8 cellular contexts compared by ENCODE assay signal in the genomic region with DNA sequence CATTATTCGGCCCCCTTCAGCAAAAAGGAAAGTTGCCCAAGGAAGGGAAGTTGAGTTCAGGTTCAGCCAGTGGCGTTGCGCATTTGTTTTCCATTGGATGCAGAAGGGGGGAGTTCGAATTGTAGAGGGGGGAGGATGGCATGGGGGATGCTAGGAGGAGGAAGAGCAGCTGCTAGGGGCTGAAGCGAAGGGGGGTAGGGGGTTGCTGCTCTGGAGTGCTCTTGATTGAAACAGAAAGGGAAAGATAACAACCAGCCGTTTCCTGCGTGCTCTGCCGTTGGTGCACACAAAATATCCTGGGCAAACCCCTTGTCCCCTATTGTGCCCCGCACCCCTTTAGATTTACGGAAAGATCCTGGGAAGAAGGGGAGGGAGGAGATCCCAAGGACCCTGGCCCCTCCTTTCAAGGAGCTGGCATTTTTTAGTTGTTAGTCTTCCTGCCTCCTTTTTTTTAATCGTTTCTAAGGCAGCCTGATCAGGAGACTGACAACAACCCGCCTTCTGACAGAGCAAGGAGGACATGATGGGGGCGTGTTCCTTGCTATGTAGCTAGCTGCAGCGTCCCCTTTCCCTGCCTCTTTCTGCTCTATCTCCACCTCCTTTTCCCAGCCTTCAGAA.
DNase-seq lines count a peak whose midpoint lies in the region; ATAC-seq lines count a peak whose summit lies in the region.

No MANE protein-coding gene starts in this region.

- no peaks in the 10 kb centered on the region for H3K36me3 ChIP-seq in duodenal mucosa (ENCODE audit: control insufficient read depth in 1 of 2, insufficient read depth in 2 of 2, low read length in 2 of 2)

- H3K27ac ChIP-seq in duodenal mucosa (ENCODE audit: low read depth, low read length) = peak overlapping the region; percentile 45

- peak overlapping the region; percentile 97 for H3K4me3 Mint-ChIP-seq in memory B cell

- peak overlapping the region; percentile 98 for H3K27ac Mint-ChIP-seq in memory B cell

- H3K4me1 Mint-ChIP-seq in memory B cell = peaks cover 54% of the 10 kb centered on the region

- H3K9ac ChIP-seq in duodenal mucosa (ENCODE audit: low read depth in 1 of 2, low read length in 2 of 2) = peak overlapping the region; percentile 68 to 81

- ATAC-seq in memory B cell (ENCODE audit: low read depth) = peak; percentile 45
- no peak for ATAC-seq in HG03095 (IDR thresholded peaks at IDR 0.05; ENCODE audit: unreplicated experiment)

- DNase-seq in SIG-M5 treated with dmso at 0.1 percent for 504 hours (lab: John Stamatoyannopoulos, UW; ENCODE audit: unreplicated experiment) (peak; percentile 68), SIG-M5 (lab: John Stamatoyannopoulos, UW) (no peak), NCI-H1105 treated with DMSO at 0.1 percent for 48 hours (lab: John Stamatoyannopoulos, UW) (peak; percentile 76), memory B cell (ENCODE audit: low spot score in 2 of 2) (peak; percentile 44 to 47)
- DNase-seq in activated CD4-positive, alpha-beta T cell treated with anti-CD3 and anti-CD28 coated beads, Interleukin-2, amount 50 U/mL, for 1 hour = peak; percentile 35
- DNase-seq in stimulated activated CD8-positive, alpha-beta memory T cell treated with anti-CD3 and anti-CD28 coated beads, Interleukin-15, amount 100 ng/mL, for 1 hour (ENCODE audit: low read depth) = peak; percentile 9

- H3K4me1 ChIP-seq in duodenal mucosa (ENCODE audit: control insufficient read depth in 1 of 2, insufficient read depth in 2 of 2, low read length in 2 of 2) = peaks cover 54 to 60% of the 10 kb centered on the region in 2 donors

- H3K9me3 Mint-ChIP-seq in memory B cell = no peaks in the 10 kb centered on the region

- no peaks in the 10 kb centered on the region for H3K27me3 Mint-ChIP-seq in memory B cell

- H3K27me3 ChIP-seq in duodenal mucosa (ENCODE audit: control insufficient read depth in 1 of 2, insufficient read depth in 2 of 2, low read length in 2 of 2) = no peaks in the 10 kb centered on the region

- H3K36me3 Mint-ChIP-seq in memory B cell = no peaks in the 10 kb centered on the region

- peak overlapping the region; percentile 80 to 81 for H3K4me3 ChIP-seq in duodenal mucosa (ENCODE audit: low read depth in 1 of 2, low read length in 2 of 2)

- no peaks in the 10 kb centered on the region for H3K9me3 ChIP-seq in duodenal mucosa (ENCODE audit: control insufficient read depth in 1 of 2, low read length in 2 of 2)
